17 cellular contexts compared by ENCODE assay signal in genomic region chr20:42024653-42025052, GRCh38.
DNase-seq lines count a peak whose midpoint lies in the region; ATAC-seq and TF ChIP-seq lines count a peak whose summit lies in the region.
"Had no signal": no experiment of that assay in that cellular context is flagged by ENCODE, and none has a peak within 500 bp of the region (broad histone marks: within the 10 kb centered on the region; RNA-seq: fewer than 3 reads in every experiment).

No MANE protein-coding gene starts in this region.

- DNase-seq in A673 (ENCODE audit: low spot score) (peak; percentile 67), RKO (ENCODE audit: low spot score) (peak; percentile 48), fibroblast of villous mesenchyme (ENCODE audit: low read depth) (peak; percentile 6), foreskin keratinocyte (no peak), NCI-H2081 (lab: John Stamatoyannopoulos, UW) (no peak)
- DNase-seq: activated CD4-positive, alpha-beta T cell treated with anti-CD3 and anti-CD28 coated beads, Interleukin-2, amount 50 U/mL, for 48 hours; amygdala; HCEC 1CT; NCI-H2081 treated with DMSO at 0.1 percent for 48 hours; NCI-H526 treated with DMSO at 0.1 percent for 48 hours had no signal

- H3K9me3 ChIP-seq in A673 (ENCODE audit: low read depth, low read length, poor library complexity, severe bottlenecking) (no peaks in the 10 kb centered on the region), HEK293 (ENCODE audit: control insufficient read depth, insufficient read depth, low read depth, low read length) (no peaks in the 10 kb centered on the region)
- H3K9me3 ChIP-seq: BLaER1 had no signal

- ATAC-seq in foreskin keratinocyte, result no peak
- ATAC-seq in GM19023 (IDR thresholded peaks at IDR 0.05; ENCODE audit: unreplicated experiment), result no peak
- no peak for ATAC-seq in HG03565 (IDR thresholded peaks at IDR 0.05; ENCODE audit: unreplicated experiment)
- ATAC-seq: stimulated activated effector memory CD8-positive, alpha-beta T cell treated with anti-CD3 and anti-CD28 coated beads, Interleukin-12 subunit alpha, Interleukin-12 subunit beta, amount 100 ng/mL, for 72 hours had no signal

- CTCF ChIA-PET in A673 (lab: Charles Lee), result no interaction called here
- CTCF ChIA-PET in HEK293 (lab: Yijun Ruan, JAX), result interaction anchor here (0.6 kb wide), 1 partner anchor 17 kb away, joined by 3 read pairs; no protein-coding TSS in a partner anchor

- H3K27me3 ChIP-seq in A673 (replicated peaks; ENCODE audit: insufficient read depth, low read depth, low read length, poor library complexity), result no peaks in the 10 kb centered on the region
- H3K27me3 ChIP-seq in foreskin keratinocyte, result no peaks in the 10 kb centered on the region
- H3K27me3 ChIP-seq: BLaER1 had no signal

- no peak for TF ChIP-seq CTCF in A673 (conservative IDR thresholded peaks at IDR 0.05; ENCODE audit: low read depth, low read length)
- TF ChIP-seq CTCF in HEK293 (tag by site-specific recombination; IDR thresholded peaks at IDR 0.05), result no peak
- no peak for TF ChIP-seq CTCF in fibroblast of villous mesenchyme (IDR thresholded peaks at IDR 0.05; ENCODE audit: insufficient read depth, low read depth, low read length)
- TF ChIP-seq CTCF in foreskin keratinocyte (conservative IDR thresholded peaks at IDR 0.05), result no peak

- H3K36me3 ChIP-seq in A673 (ENCODE audit: insufficient read depth, low read length, poor library complexity, severe bottlenecking) (no peaks in the 10 kb centered on the region), HEK293 (ENCODE audit: control insufficient read depth in 2 of 2, insufficient read depth in 1 of 2, low read length in 2 of 2) (no peaks in the 10 kb centered on the region)
- H3K36me3 ChIP-seq: BLaER1 had no signal

- POLR2A ChIA-PET in A673 (lab: Charles Lee; ENCODE audit: low non-redundant PET) (no interaction called here), HEK293 (lab: Yijun Ruan, JAX) (no interaction called here)

- no peaks in the 10 kb centered on the region for H3K4me1 ChIP-seq in A673 (ENCODE audit: insufficient read depth, low read length, poor library complexity, severe bottlenecking)
- H3K4me1 ChIP-seq in HEK293 (ENCODE audit: control insufficient read depth, insufficient read depth, low read length), result no peaks in the 10 kb centered on the region
- no peaks in the 10 kb centered on the region for H3K4me1 ChIP-seq in foreskin keratinocyte
- H3K4me1 ChIP-seq: BLaER1 had no signal

- H3K4me3 ChIP-seq in A673 (ENCODE audit: low read depth, low read length, poor library complexity, severe bottlenecking), result no peak overlapping the region
- no peak overlapping the region for H3K4me3 ChIP-seq in HEK293 (ENCODE audit: low read depth, low read length)
- H3K4me3 ChIP-seq in fibroblast of villous mesenchyme (ENCODE audit: low read depth, low read length), result no peak overlapping the region
- H3K4me3 ChIP-seq: BLaER1, skin epidermis had no signal

- intact Hi-C loops in A673 (cut with micrococcal nuclease; ENCODE audit: unreplicated experiment), result no loop called here

- no TSS peak for BruUV-seq in A673 (replicated peaks; lab: Mats Ljungman, UMichigan)

- no peak overlapping the region for H3K27ac ChIP-seq in A673 (ENCODE audit: low read depth, low read length, poor library complexity, severe bottlenecking)
- no peak overlapping the region for H3K27ac ChIP-seq in HEK293 (ENCODE audit: extremely low read depth, low read depth, low read length)
- no peak overlapping the region for H3K27ac ChIP-seq in foreskin keratinocyte
- H3K27ac ChIP-seq: BLaER1, epithelial cell of prostate, skin epidermis had no signal

TF ChIP-seq in HEK293, 187 proteins besides CTCF, POLR2A, EP300 and RAD21:
- TF ChIP-seq ZNF426 (tag by site-specific recombination; IDR thresholded peaks at IDR 0.05) (no peak), REST (tag by site-specific recombination; IDR thresholded peaks at IDR 0.05) (peak; percentile 92), GLIS1 (tag by site-specific recombination; IDR thresholded peaks at IDR 0.05) (peak; percentile 17; the same call in 1 of the 2 replicates)

Comparison
In these comparisons a context has a peak if more than half of its experiments do, and no peak if none do; other contexts are left out.
1. DNase-seq: peak in A673 (single experiment), RKO (single experiment) and fibroblast of villous mesenchyme (single experiment); none in foreskin keratinocyte (0 of 2) and NCI-H2081 (0 of 2).